ENCODE assay signal across 14 cellular contexts in genomic region chr9:29211003-29211584, GRCh38. TPM values are rescaled to one million over a fixed set of nuclear protein-coding genes. Genes with fewer than 3 reads are reported as not detected.
DNase-seq lines count a peak whose midpoint lies in the region; ATAC-seq and TF ChIP-seq lines count a peak whose summit lies in the region.
"Had no signal": no experiment of that assay in that cellular context is flagged by ENCODE, and none has a peak within 500 bp of the region (broad histone marks: within the 10 kb centered on the region; RNA-seq: fewer than 3 reads in every experiment).

No MANE protein-coding gene starts in this region.

- no peak for TF ChIP-seq CTCF in PC-3 (conservative IDR thresholded peaks at IDR 0.05; ENCODE audit: low read depth, low read length)
- no peak for TF ChIP-seq CTCF in type B pancreatic cell (conservative IDR thresholded peaks at IDR 0.05)
- no peak for TF ChIP-seq CTCF in GM13977 (IDR thresholded peaks at IDR 0.05; ENCODE audit: extremely low read depth, insufficient read depth, missing control alignments)

- POLR2A ChIA-PET in PC-3 (lab: Charles Lee; ENCODE audit: unreplicated experiment), result no interaction called here

- no peaks in the 10 kb centered on the region for H3K9me3 Mint-ChIP-seq in type B pancreatic cell

- TSS peak; percentile 7 for BruUV-seq in PC-3 (replicated peaks; lab: Mats Ljungman, UMichigan)

- no peaks in the 10 kb centered on the region for H3K36me3 Mint-ChIP-seq in type B pancreatic cell
- H3K36me3 Mint-ChIP-seq: memory B cell had no signal

- ATAC-seq in PC-3 (no peak), HG03457 (IDR thresholded peaks at IDR 0.05; ENCODE audit: unreplicated experiment) (no peak)

- H3K36me3 ChIP-seq in PC-3 (ENCODE audit: low read depth, low read length) (no peaks in the 10 kb centered on the region), iPS-15b (ENCODE audit: control insufficient read depth, insufficient read depth, low read length) (no peaks in the 10 kb centered on the region)

- CTCF ChIA-PET in PC-3 (lab: Charles Lee), result no interaction called here

- H3K27me3 Mint-ChIP-seq in type B pancreatic cell, result peaks cover 61% of the 10 kb centered on the region

- in situ Hi-C loops in GM13977 (cut with MboI; ENCODE audit: low pct_unique_long_range_greater_than_20kb, low sequenced_read_pairs, unreplicated experiment), result no loop called here

- no peaks in the 10 kb centered on the region for H4K20me1 ChIP-seq in PC-3 (ENCODE audit: low read length)

- no peaks in the 10 kb centered on the region for H3K9me2 ChIP-seq in PC-3 (replicated peaks; ENCODE audit: low read length)

- H3K27ac ChIP-seq in PC-3 (ENCODE audit: low read length), result no peak overlapping the region
- H3K27ac ChIP-seq: psoas muscle had no signal

- H3K4me1 ChIP-seq in PC-3 (ENCODE audit: insufficient read depth, low read length), result no peaks in the 10 kb centered on the region
- H3K4me1 ChIP-seq in iPS-15b (ENCODE audit: control insufficient read depth, insufficient read depth, low read length), result peaks cover 5% of the 10 kb centered on the region
- H3K4me1 ChIP-seq: psoas muscle had no signal

- H3K9ac ChIP-seq in PC-3 (ENCODE audit: low read length) (no peak overlapping the region), iPS-15b (ENCODE audit: low read depth, low read length) (no peak overlapping the region)

- H2AFZ ChIP-seq in PC-3 (ENCODE audit: low read length), result no peak overlapping the region

- H3K4me2 ChIP-seq in PC-3 (ENCODE audit: low read length), result peak overlapping the region; percentile 25

- no peak overlapping the region for H3K4me3 ChIP-seq in PC-3 (ENCODE audit: low read length)
- H3K4me3 ChIP-seq in iPS-15b (ENCODE audit: low read depth, low read length), result peak overlapping the region; percentile 88
- H3K4me3 ChIP-seq: psoas muscle had no signal

- H3K27me3 ChIP-seq in PC-3 (ENCODE audit: low read length), result no peaks in the 10 kb centered on the region
- peaks cover 30% of the 10 kb centered on the region for H3K27me3 ChIP-seq in iPS-15b (ENCODE audit: control insufficient read depth, insufficient read depth, low read length)

- peaks cover 23% of the 10 kb centered on the region for H3K4me1 Mint-ChIP-seq in type B pancreatic cell (ENCODE audit: unreplicated experiment)

- intact Hi-C loops in PC-3 (cut with micrococcal nuclease), result loop anchor here (5.0 to 10.0 kb wide), 3 partner anchors 134 to 234 kb away; no protein-coding TSS in a partner anchor

- no peaks in the 10 kb centered on the region for H3K9me3 ChIP-seq in PC-3 (ENCODE audit: low read length)
- no peaks in the 10 kb centered on the region for H3K9me3 ChIP-seq in iPS-15b (ENCODE audit: control insufficient read depth, insufficient read depth, low read length)
- H3K9me3 ChIP-seq: psoas muscle had no signal

- H3K79me2 ChIP-seq in PC-3 (ENCODE audit: low read length), result no peaks in the 10 kb centered on the region

- H3F3A ChIP-seq in PC-3 (ENCODE audit: low read length, unreplicated experiment), result no peaks in the 10 kb centered on the region

- peak overlapping the region; percentile 57 for H3K27ac Mint-ChIP-seq in type B pancreatic cell
- H3K27ac Mint-ChIP-seq: memory B cell had no signal

- DNase-seq in NCI-H510A treated with DMSO at 0.1 percent for 48 hours (lab: John Stamatoyannopoulos, UW) (peak; percentile 19), NCI-H510A (lab: John Stamatoyannopoulos, UW) (no peak), PC-3 (no peak), type B pancreatic cell (ENCODE audit: extremely low spot score, unreplicated experiment) (no peak), DMS79 (lab: John Stamatoyannopoulos, UW) (no peak), GM13977 (ENCODE audit: low spot score) (no peak)
- DNase-seq: activated naive CD4-positive, alpha-beta T cell treated with anti-CD3 and anti-CD28 coated beads, Interleukin-2, amount 50 U/mL, for 16 hours; DND-41 had no signal

- peak overlapping the region; percentile 91 for H3K4me3 Mint-ChIP-seq in type B pancreatic cell
- H3K4me3 Mint-ChIP-seq: central memory CD8-positive, alpha-beta T cell had no signal

RNA-seq across cellular contexts. Expression of gene LINGO2, which starts 2.3 kb away (rescaled TPM):
- total RNA-seq in PC-3 (2014; rRNA removed), result 0.06 and 0.33 TPM in 2 replicates
- total RNA-seq in type B pancreatic cell (ENCODE audit: low replicate concordance), result 4.0 TPM in 2 replicates
- total RNA-seq: Right ventricle myocardium inferior had no signal
